10 cellular contexts compared by ENCODE assay signal in the genomic region with DNA sequence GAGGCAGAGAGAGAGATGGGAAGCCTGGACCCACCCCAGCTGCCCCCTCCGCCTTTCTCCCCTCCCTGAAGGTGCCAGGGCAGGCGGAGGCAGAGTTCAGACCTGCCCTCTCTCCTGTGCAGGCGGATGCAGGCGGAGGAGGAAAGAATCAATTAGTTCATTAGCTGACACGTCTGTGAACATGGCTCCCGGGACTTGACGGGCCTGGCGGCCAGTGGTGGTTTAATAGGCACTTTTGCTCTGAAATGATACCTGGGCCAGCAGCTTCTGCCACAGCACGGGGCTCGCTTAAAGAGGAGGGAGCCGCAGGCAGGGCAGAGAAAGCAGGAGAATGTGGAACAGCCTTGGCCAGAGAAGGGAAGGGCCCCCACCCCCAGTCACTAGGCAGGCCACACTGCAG.
"Had no signal": no experiment of that assay in that cellular context is flagged by ENCODE, and none has a peak within 500 bp of the region (broad histone marks: within the 10 kb centered on the region; RNA-seq: fewer than 3 reads in every experiment).

No MANE protein-coding gene starts in this region.

- H3K36me3 ChIP-seq: gastrocnemius medialis, thoracic aorta, upper lobe of right lung had no signal

- H3K4me3 ChIP-seq: coronary artery, gastrocnemius medialis, mucosa of descending colon, thoracic aorta, upper lobe of right lung had no signal

- FAIRE-seq: islet of Langerhans had no signal

- H3K4me1 ChIP-seq: gastrocnemius medialis, upper lobe of right lung had no signal

- DNase-seq: activated CD4-positive, alpha-beta memory T cell treated with anti-CD3 and anti-CD28 coated beads, Interleukin-2, amount 10 ng/mL, durations not matched to agents 7 days and 5 days; activated CD4-positive, alpha-beta T cell treated with anti-CD3 and anti-CD28 coated beads for 4 hours; activated naive CD4-positive, alpha-beta T cell treated with anti-CD3 and anti-CD28 coated beads, Interleukin-2, amount 50 U/mL, for 16 hours; activated T-cell treated with anti-CD3 and anti-CD28 coated beads, Interleukin-2, amount 50 U/mL, for 24 hours; gastrocnemius medialis; mucosa of descending colon; upper lobe of right lung had no signal

- H3K9me3 ChIP-seq: gastrocnemius medialis, mucosa of descending colon, thoracic aorta, upper lobe of right lung had no signal

- H3K27ac ChIP-seq: coronary artery, gastrocnemius medialis, thoracic aorta, upper lobe of right lung had no signal

- H3K27me3 ChIP-seq: gastrocnemius medialis had no signal
